2 cellular contexts compared by ENCODE assay signal in genomic region chr5:96692436-96692835, GRCh38.
TF ChIP-seq lines count a peak whose summit lies in the region.

No MANE protein-coding gene starts in this region.

TF ChIP-seq in A549, 52 proteins besides CTCF, POLR2A, EP300 and RAD21:
- TF ChIP-seq ELK1 (IDR thresholded peaks at IDR 0.05; ENCODE audit: low read depth, low read length) (no peak), PHF8 (IDR thresholded peaks at IDR 0.05; ENCODE audit: borderline replicate concordance, low read depth) (no peak), ESRRA (IDR thresholded peaks at IDR 0.05; ENCODE audit: borderline replicate concordance, low read length) (no peak), ZNF302 (CRISPR knock-in tag; IDR thresholded peaks at IDR 0.05) (no peak), CHD2 (IDR thresholded peaks at IDR 0.05; ENCODE audit: low read length, partially characterized antibody) (no peak), REST (IDR thresholded peaks at IDR 0.05) (no peak), JUN (IDR thresholded peaks at IDR 0.05) (no peak), BHLHE40 (IDR thresholded peaks at IDR 0.05; ENCODE audit: low read depth, low read length) (no peak), CHD4 (IDR thresholded peaks at IDR 0.05; ENCODE audit: borderline replicate concordance) (no peak), FOXS1 (CRISPR knock-in tag; IDR thresholded peaks at IDR 0.05) (no peak), SMC3 (IDR thresholded peaks at IDR 0.05) (no peak), JUNB (IDR thresholded peaks at IDR 0.05) (no peak), MAZ (IDR thresholded peaks at IDR 0.05; ENCODE audit: borderline replicate concordance, low read depth, low read length) (no peak), HMGXB4 (CRISPR knock-in tag; IDR thresholded peaks at IDR 0.05; ENCODE audit: borderline replicate concordance) (no peak)
- TF ChIP-seq, protein P1, sequence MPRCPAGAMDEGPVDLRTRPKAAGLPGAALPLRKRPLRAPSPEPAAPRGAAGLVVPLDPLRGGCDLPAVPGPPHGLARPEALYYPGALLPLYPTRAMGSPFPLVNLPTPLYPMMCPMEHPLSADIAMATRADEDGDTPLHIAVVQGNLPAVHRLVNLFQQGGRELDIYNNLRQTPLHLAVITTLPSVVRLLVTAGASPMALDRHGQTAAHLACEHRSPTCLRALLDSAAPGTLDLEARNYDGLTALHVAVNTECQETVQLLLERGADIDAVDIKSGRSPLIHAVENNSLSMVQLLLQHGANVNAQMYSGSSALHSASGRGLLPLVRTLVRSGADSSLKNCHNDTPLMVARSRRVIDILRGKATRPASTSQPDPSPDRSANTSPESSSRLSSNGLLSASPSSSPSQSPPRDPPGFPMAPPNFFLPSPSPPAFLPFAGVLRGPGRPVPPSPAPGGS (IDR thresholded peaks at IDR 0.05): no peak
- TF ChIP-seq, protein P2, sequence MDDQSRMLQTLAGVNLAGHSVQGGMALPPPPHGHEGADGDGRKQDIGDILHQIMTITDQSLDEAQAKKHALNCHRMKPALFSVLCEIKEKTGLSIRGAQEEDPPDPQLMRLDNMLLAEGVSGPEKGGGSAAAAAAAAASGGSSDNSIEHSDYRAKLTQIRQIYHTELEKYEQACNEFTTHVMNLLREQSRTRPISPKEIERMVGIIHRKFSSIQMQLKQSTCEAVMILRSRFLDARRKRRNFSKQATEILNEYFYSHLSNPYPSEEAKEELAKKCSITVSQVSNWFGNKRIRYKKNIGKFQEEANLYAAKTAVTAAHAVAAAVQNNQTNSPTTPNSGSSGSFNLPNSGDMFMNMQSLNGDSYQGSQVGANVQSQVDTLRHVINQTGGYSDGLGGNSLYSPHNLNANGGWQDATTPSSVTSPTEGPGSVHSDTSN (IDR thresholded peaks at IDR 0.05): no peak

TF ChIP-seq in K562, 482 proteins besides CTCF, POLR2A, EP300 and RAD21:
- peak; percentile 25; the same call in 1 of the 2 replicates for TF ChIP-seq CEBPB (tag; IDR thresholded peaks at IDR 0.05)
- TF ChIP-seq SMARCA5 (IDR thresholded peaks at IDR 0.05): peak; percentile 60; the same call in 1 of the 2 replicates
- TF ChIP-seq HDAC2 (IDR thresholded peaks at IDR 0.05): peak; percentile 27; the same call in 1 of the 2 replicates
- TF ChIP-seq CEBPG (CRISPR knock-in tag; IDR thresholded peaks at IDR 0.05): peak; percentile 45; the same call in 1 of the 2 replicates
- TF ChIP-seq CEBPG (tag; conservative IDR thresholded peaks at IDR 0.05 in 1 of 2, IDR thresholded peaks at IDR 0.05 in 1 of 2): peak in 1 of 2 experiments; percentile 75; a peak in 2 of 4 replicates
- TF ChIP-seq RBM25 (IDR thresholded peaks at IDR 0.05; ENCODE audit: low read depth, low read length, severe bottlenecking): peak; percentile 66
- TF ChIP-seq, protein P3, sequence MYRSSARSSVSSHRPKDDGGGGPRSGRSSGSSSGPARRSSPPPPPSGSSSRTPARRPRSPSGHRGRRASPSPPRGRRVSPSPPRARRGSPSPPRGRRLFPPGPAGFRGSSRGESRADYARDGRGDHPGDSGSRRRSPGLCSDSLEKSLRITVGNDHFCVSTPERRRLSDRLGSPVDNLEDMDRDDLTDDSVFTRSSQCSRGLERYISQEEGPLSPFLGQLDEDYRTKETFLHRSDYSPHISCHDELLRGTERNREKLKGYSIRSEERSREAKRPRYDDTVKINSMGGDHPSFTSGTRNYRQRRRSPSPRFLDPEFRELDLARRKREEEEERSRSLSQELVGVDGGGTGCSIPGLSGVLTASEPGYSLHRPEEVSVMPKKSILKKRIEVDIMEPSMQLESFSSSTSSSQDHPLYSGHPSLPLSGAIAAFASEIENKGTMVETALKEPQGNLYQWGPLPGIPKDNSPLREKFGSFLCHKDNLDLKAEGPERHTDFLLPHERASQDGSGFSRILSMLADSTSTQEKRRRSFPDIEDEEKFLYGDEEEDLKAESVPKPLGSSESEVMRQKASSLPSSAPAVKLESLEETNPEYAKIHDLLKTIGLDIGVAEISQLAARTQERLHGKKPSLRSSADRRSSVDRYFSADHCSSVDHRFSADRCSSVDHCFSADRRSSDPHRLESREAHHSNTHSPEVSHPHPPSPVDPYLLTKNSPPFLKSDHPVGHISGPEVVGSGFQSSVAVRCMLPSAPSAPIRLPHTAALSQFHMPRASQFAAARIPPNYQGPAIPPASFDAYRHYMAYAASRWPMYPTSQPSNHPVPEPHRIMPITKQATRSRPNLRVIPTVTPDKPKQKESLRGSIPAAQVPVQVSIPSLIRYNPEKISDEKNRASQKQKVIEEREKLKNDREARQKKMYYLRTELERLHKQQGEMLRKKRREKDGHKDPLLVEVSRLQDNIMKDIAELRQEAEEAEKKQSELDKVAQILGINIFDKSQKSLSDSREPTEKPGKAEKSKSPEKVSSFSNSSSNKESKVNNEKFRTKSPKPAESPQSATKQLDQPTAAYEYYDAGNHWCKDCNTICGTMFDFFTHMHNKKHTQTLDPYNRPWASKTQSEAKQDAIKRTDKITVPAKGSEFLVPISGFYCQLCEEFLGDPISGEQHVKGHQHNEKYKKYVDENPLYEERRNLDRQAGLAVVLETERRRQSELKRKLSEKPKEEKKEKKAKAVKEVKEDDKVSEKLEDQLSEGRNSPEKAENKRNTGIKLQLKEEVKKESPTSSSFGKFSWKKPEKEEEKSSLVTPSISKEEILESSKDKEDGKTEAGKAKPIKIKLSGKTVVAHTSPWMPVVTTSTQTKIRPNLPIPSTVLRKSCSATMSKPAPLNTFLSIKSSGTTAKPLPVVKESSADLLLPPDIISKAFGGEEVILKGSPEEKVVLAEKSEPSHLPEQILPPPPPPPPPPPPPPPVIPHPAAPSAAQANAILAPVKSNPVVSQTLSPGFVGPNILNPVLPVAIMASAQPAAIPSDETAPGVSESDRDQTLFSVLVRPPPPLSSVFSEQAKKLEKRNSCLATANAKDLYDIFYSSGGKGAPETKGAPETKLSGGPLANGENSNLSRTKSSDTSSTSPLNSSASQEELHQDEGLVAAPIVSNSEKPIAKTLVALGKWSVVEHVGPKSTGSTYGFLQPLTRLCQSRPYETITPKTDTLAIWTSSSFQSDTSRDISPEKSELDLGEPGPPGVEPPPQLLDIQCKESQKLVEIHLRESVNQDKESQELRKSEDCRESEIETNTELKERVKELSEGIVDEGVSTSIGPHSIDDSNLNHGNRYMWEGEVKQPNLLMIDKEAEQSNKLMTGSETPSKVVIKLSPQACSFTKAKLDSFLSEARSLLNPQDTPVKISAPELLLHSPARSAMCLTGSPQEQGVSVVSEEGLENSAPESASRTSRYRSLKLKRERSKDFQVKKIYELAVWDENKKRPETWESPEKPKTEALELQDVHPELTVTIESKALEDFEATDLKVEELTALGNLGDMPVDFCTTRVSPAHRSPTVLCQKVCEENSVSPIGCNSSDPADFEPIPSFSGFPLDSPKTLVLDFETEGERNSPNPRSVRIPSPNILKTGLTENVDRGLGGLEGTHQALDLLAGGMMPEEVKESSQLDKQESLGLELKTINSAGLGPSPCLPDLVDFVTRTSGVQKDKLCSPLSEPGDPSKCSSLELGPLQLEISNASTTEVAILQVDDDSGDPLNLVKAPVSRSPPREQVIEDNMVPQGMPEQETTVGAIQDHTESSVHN (IDR thresholded peaks at IDR 0.05; ENCODE audit: borderline replicate concordance in 1 of 2, low read depth in 1 of 2): peak in 1 of 2 experiments; percentile 49; a peak in 1 of 4 replicates
- peak in 1 of 2 experiments; percentile 65; a peak in 1 of 4 replicates for TF ChIP-seq TRIM24 (IDR thresholded peaks at IDR 0.05)
- peak; percentile 52; the same call in 1 of the 2 replicates for TF ChIP-seq JUN (IDR thresholded peaks at IDR 0.05; ENCODE audit: borderline replicate concordance, low read depth, low read length)
- no peak for TF ChIP-seq JUN (CRISPR knock-in tag; IDR thresholded peaks at IDR 0.05; ENCODE audit: borderline replicate concordance)
- no peak for TF ChIP-seq ZFP30 (CRISPR knock-in tag; IDR thresholded peaks at IDR 0.05; ENCODE audit: borderline replicate concordance)
- TF ChIP-seq, protein P4, sequence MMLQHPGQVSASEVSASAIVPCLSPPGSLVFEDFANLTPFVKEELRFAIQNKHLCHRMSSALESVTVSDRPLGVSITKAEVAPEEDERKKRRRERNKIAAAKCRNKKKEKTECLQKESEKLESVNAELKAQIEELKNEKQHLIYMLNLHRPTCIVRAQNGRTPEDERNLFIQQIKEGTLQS (IDR thresholded peaks at IDR 0.05): peak; percentile 74
- TF ChIP-seq, protein P4 (CRISPR knock-in tag; conservative IDR thresholded peaks at IDR 0.05): no peak
- TF ChIP-seq HMGXB4 (CRISPR knock-in tag; IDR thresholded peaks at IDR 0.05): no peak
- no peak for TF ChIP-seq NR2C1 (IDR thresholded peaks at IDR 0.05)
- no peak for TF ChIP-seq NR2C1 (tag; IDR thresholded peaks at IDR 0.05)
- TF ChIP-seq FOXK2 (conservative IDR thresholded peaks at IDR 0.05 in 1 of 2, IDR thresholded peaks at IDR 0.05 in 1 of 2; ENCODE audit: low read depth in 2 of 2): no peak
- TF ChIP-seq, protein P5, sequence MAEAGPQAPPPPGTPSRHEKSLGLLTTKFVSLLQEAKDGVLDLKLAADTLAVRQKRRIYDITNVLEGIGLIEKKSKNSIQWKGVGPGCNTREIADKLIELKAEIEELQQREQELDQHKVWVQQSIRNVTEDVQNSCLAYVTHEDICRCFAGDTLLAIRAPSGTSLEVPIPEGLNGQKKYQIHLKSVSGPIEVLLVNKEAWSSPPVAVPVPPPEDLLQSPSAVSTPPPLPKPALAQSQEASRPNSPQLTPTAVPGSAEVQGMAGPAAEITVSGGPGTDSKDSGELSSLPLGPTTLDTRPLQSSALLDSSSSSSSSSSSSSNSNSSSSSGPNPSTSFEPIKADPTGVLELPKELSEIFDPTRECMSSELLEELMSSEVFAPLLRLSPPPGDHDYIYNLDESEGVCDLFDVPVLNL (CRISPR knock-in tag; IDR thresholded peaks at IDR 0.05; ENCODE audit: low read depth): no peak
- peak; percentile 51; the same call in 1 of the 2 replicates for TF ChIP-seq BCOR (IDR thresholded peaks at IDR 0.05)
